18 cellular contexts compared by ENCODE assay signal in genomic region chr1:153799566-153800465, GRCh38. TPM values are rescaled to one million over a fixed set of nuclear protein-coding genes. Genes with fewer than 3 reads are reported as not detected.
DNase-seq lines count a peak whose midpoint lies in the region; ATAC-seq, FAIRE-seq and TF ChIP-seq lines count a peak whose summit lies in the region.
"Had no signal": no experiment of that assay in that cellular context is flagged by ENCODE, and none has a peak within 500 bp of the region (broad histone marks: within the 10 kb centered on the region; RNA-seq: fewer than 3 reads in every experiment).

No MANE protein-coding gene starts in this region.

- H2BK120ac ChIP-seq in neuronal stem cell (ENCODE audit: low read depth, low read length): no peak overlapping the region

- CTCF ChIA-PET in CD8-positive, alpha-beta T cell (lab: Charles Lee): interaction anchor here (5.2 kb wide), 1 partner anchor 186 kb away, joined by 73 read pairs; the partner anchor contains the start of gene RAB13
- CTCF ChIA-PET in activated CD8-positive, alpha-beta T cell treated with anti-CD3 and anti-CD28 coated beads, Interleukin-2, amount 10 ng/mL, durations not matched to agents 7 days and 5 days (lab: Charles Lee): interaction anchor here (4.6 to 5.9 kb wide), 2 partner anchors 186 kb away, joined by 32 to 50 read pairs; partner anchors contain the start of gene RAB13

- no peak overlapping the region for H3K4ac ChIP-seq in neuronal stem cell (ENCODE audit: low read length)

- H3K9ac ChIP-seq in astrocyte (ENCODE audit: low read length) (no peak overlapping the region), neuronal stem cell (ENCODE audit: low read depth, low read length, poor library complexity) (peak overlapping the region; percentile 50)
- H3K9ac ChIP-seq: GM23248, SK-N-SH had no signal

- TF ChIP-seq POLR2A in esophagus squamous epithelium (IDR thresholded peaks at IDR 0.05): no peak

- peaks cover 0 to 1% (median 0%) of the 10 kb centered on the region in 7 donors for H3K9me3 Mint-ChIP-seq in CD4-positive, CD25-positive, alpha-beta regulatory T cell
- no peaks in the 10 kb centered on the region for H3K9me3 Mint-ChIP-seq in CD8-positive, alpha-beta T cell
- H3K9me3 Mint-ChIP-seq in astrocyte (ENCODE audit: unreplicated experiment): no peaks in the 10 kb centered on the region
- H3K9me3 Mint-ChIP-seq in activated CD8-positive, alpha-beta T cell treated with anti-CD3 and anti-CD28 coated beads, Interleukin-2, amount 10 ng/mL, durations not matched to agents 7 days and 5 days (ENCODE audit: insufficient read depth): no peaks in the 10 kb centered on the region
- H3K9me3 Mint-ChIP-seq: CD8-positive, alpha-beta memory T cell had no signal

- H3K79me2 ChIP-seq in astrocyte (ENCODE audit: insufficient read depth, low read length): no peaks in the 10 kb centered on the region

- H2BK12ac ChIP-seq in neuronal stem cell (ENCODE audit: low read length): no peak overlapping the region

- peak overlapping the region; percentile 27 for H3K18ac ChIP-seq in neuronal stem cell (ENCODE audit: low read length)

- no peaks in the 10 kb centered on the region for H3K27me3 ChIP-seq in CD4-positive, CD25-positive, alpha-beta regulatory T cell (ENCODE audit: control insufficient read depth, insufficient read depth, low read length)
- H3K27me3 ChIP-seq in CD8-positive, alpha-beta T cell (ENCODE audit: insufficient read depth, low read length): no peaks in the 10 kb centered on the region
- H3K27me3 ChIP-seq in astrocyte (ENCODE audit: insufficient read depth, low read length) (no peaks in the 10 kb centered on the region), neuronal stem cell (ENCODE audit: control insufficient read depth in 3 of 3, insufficient read depth in 3 of 3, low read depth in 1 of 3, low read length in 3 of 3) (peaks cover 0 to 2% (median 0%) of the 10 kb centered on the region in 3 experiments), esophagus squamous epithelium (no peaks in the 10 kb centered on the region)

- intact Hi-C loops in CD8-positive, alpha-beta T cell (cut with DNase I, micrococcal nuclease): loop anchor here (5.0 kb wide), 2 partner anchors 122 to 472 kb away; partner anchors contain the start of genes GATAD2B (in 1 of the 2) and HAX1 (in 1 of the 2)
- intact Hi-C loops in esophagus squamous epithelium (cut with DNase I): loop anchor here (5.0 kb wide), 1 partner anchor 187 kb away; the partner anchor contains the start of gene RAB13

- no peak overlapping the region for H3K4me3 ChIP-seq in CD4-positive, CD25-positive, alpha-beta regulatory T cell (ENCODE audit: low read depth, low read length)
- H3K4me3 ChIP-seq in CD8-positive, alpha-beta T cell (ENCODE audit: low read depth, low read length): no peak overlapping the region
- H3K4me3 ChIP-seq in astrocyte (ENCODE audit: insufficient read depth, low read depth, low read length) (no peak overlapping the region), neuronal stem cell (ENCODE audit: low read length in 2 of 2) (no peak overlapping the region), esophagus squamous epithelium (no peak overlapping the region)
- H3K4me3 ChIP-seq: GM23248 had no signal

- H3K27ac Mint-ChIP-seq in CD4-positive, CD25-positive, alpha-beta regulatory T cell: peak overlapping the region in 2 of 3 donors; percentile 25 to 44
- H3K27ac Mint-ChIP-seq in CD8-positive, alpha-beta T cell: peak overlapping the region; percentile 45
- no peak overlapping the region for H3K27ac Mint-ChIP-seq in astrocyte (ENCODE audit: unreplicated experiment)
- H3K27ac Mint-ChIP-seq in activated CD8-positive, alpha-beta T cell treated with anti-CD3 and anti-CD28 coated beads, Interleukin-2, amount 10 ng/mL, durations not matched to agents 7 days and 5 days: no peak overlapping the region

- no peak for DNase-seq in CD4-positive, CD25-positive, alpha-beta regulatory T cell
- DNase-seq in CD8-positive, alpha-beta T cell: no peak
- no peak for DNase-seq in astrocyte (ENCODE audit: low read depth)
- no peak for DNase-seq in neuronal stem cell (ENCODE audit: low spot score)
- DNase-seq in activated CD8-positive, alpha-beta T cell treated with anti-CD3 and anti-CD28 coated beads, Interleukin-2, amount 10 ng/mL, durations not matched to agents 7 days and 5 days: no peak
- DNase-seq in esophagus squamous epithelium (lab: John Stamatoyannopoulos, UW): no peak
- no peak for DNase-seq in KG1 (lab: John Stamatoyannopoulos, UW)
- DNase-seq: CD8-positive, alpha-beta memory T cell; DND-41; GM23248; NCI-H1092; NCI-H146; NCI-H2081 treated with DMSO at 0.1 percent for 48 hours; NCI-H510A treated with DMSO at 0.1 percent for 48 hours; SHP77; SK-N-SH had no signal

- H4K91ac ChIP-seq in neuronal stem cell (ENCODE audit: low read depth, low read length, poor library complexity): no peak overlapping the region

- H3K27ac ChIP-seq in CD4-positive, CD25-positive, alpha-beta regulatory T cell (ENCODE audit: insufficient read depth, low read length, poor library complexity, severe bottlenecking): no peak overlapping the region
- no peak overlapping the region for H3K27ac ChIP-seq in CD8-positive, alpha-beta T cell (ENCODE audit: low read depth, low read length)
- H3K27ac ChIP-seq in astrocyte (ENCODE audit: low read depth, low read length): no peak overlapping the region
- no peak overlapping the region for H3K27ac ChIP-seq in neuronal stem cell (replicated peaks; ENCODE audit: low read length)
- H3K27ac ChIP-seq in esophagus squamous epithelium: no peak overlapping the region
- H3K27ac ChIP-seq: GM23248 had no signal

- WGBS in neuronal stem cell (ENCODE audit: extremely low coverage in 2 of 2, insufficient read length in 2 of 2, insufficient replicate concordance in 1 of 2), 2 donors: no CpG with 5 or more reads among the region's 27 CpGs
- 83 to 84% methylated on average over 11 of the region's 27 CpGs for WGBS in esophagus squamous epithelium, 2 donors

- peak overlapping the region; percentile 27 for H3K23ac ChIP-seq in neuronal stem cell (ENCODE audit: low read depth, low read length, poor library complexity)

- H4K8ac ChIP-seq in neuronal stem cell (ENCODE audit: low read depth, low read length): no peak overlapping the region

- H3K27me3 Mint-ChIP-seq in CD4-positive, CD25-positive, alpha-beta regulatory T cell: no peaks in the 10 kb centered on the region
- no peaks in the 10 kb centered on the region for H3K27me3 Mint-ChIP-seq in CD8-positive, alpha-beta T cell (ENCODE audit: low read depth)
- H3K27me3 Mint-ChIP-seq in astrocyte (ENCODE audit: low read depth, unreplicated experiment): no peaks in the 10 kb centered on the region
- no peaks in the 10 kb centered on the region for H3K27me3 Mint-ChIP-seq in activated CD8-positive, alpha-beta T cell treated with anti-CD3 and anti-CD28 coated beads, Interleukin-2, amount 10 ng/mL, durations not matched to agents 7 days and 5 days (ENCODE audit: low read depth)
- H3K27me3 Mint-ChIP-seq: CD8-positive, alpha-beta memory T cell had no signal

- peaks cover 7% of the 10 kb centered on the region for H3K36me3 Mint-ChIP-seq in CD4-positive, CD25-positive, alpha-beta regulatory T cell
- H3K36me3 Mint-ChIP-seq in CD8-positive, alpha-beta T cell: peaks cover 8% of the 10 kb centered on the region
- peaks cover 10% of the 10 kb centered on the region for H3K36me3 Mint-ChIP-seq in astrocyte (ENCODE audit: low read depth, unreplicated experiment)
- H3K36me3 Mint-ChIP-seq in activated CD8-positive, alpha-beta T cell treated with anti-CD3 and anti-CD28 coated beads, Interleukin-2, amount 10 ng/mL, durations not matched to agents 7 days and 5 days (ENCODE audit: low read depth): peaks cover 20% of the 10 kb centered on the region

- FAIRE-seq in astrocyte (lab: Jason Lieb, UNC): no peak
- FAIRE-seq: G401.6 had no signal

- no peak overlapping the region for H2BK15ac ChIP-seq in neuronal stem cell (ENCODE audit: low read length)

- H3K9me3 ChIP-seq in CD4-positive, CD25-positive, alpha-beta regulatory T cell (ENCODE audit: control insufficient read depth in 2 of 2, low read length in 2 of 2): no peaks in the 10 kb centered on the region
- H3K9me3 ChIP-seq in CD8-positive, alpha-beta T cell (ENCODE audit: low read length): no peaks in the 10 kb centered on the region
- no peaks in the 10 kb centered on the region for H3K9me3 ChIP-seq in astrocyte (ENCODE audit: insufficient read depth, low read depth, low read length)
- H3K9me3 ChIP-seq in neuronal stem cell (replicated peaks in 1 of 2; ENCODE audit: control insufficient read depth in 2 of 2, insufficient read depth in 1 of 2, low read depth in 1 of 2, low read length in 2 of 2): no peaks in the 10 kb centered on the region
- H3K9me3 ChIP-seq in esophagus squamous epithelium: no peaks in the 10 kb centered on the region
- H3K9me3 ChIP-seq: SK-N-SH had no signal

- no peak overlapping the region for H3K4me2 ChIP-seq in astrocyte (ENCODE audit: low read length)
- no peak overlapping the region for H3K4me2 ChIP-seq in neuronal stem cell (ENCODE audit: insufficient read depth, low read length, poor library complexity, severe bottlenecking)
- H3K4me2 ChIP-seq: SK-N-SH had no signal

- ATAC-seq in CD4-positive, CD25-positive, alpha-beta regulatory T cell (ENCODE audit: low read depth in 2 of 2): no peak
- no peak for ATAC-seq in CD8-positive, alpha-beta T cell
- ATAC-seq in activated CD8-positive, alpha-beta T cell treated with anti-CD3 and anti-CD28 coated beads, Interleukin-2, amount 10 ng/mL, durations not matched to agents 7 days and 5 days: no peak
- ATAC-seq: Panc1 had no signal

- no peaks in the 10 kb centered on the region for H3K4me1 ChIP-seq in CD4-positive, CD25-positive, alpha-beta regulatory T cell (ENCODE audit: control insufficient read depth, insufficient read depth, low read length, poor library complexity, severe bottlenecking)
- peaks cover 31% of the 10 kb centered on the region for H3K4me1 ChIP-seq in CD8-positive, alpha-beta T cell (ENCODE audit: insufficient read depth, low read length)
- H3K4me1 ChIP-seq in astrocyte (ENCODE audit: insufficient read depth, low read length): no peaks in the 10 kb centered on the region
- H3K4me1 ChIP-seq in neuronal stem cell (ENCODE audit: control insufficient read depth in 2 of 2, insufficient read depth in 1 of 2, low read depth in 1 of 2, low read length in 2 of 2): peaks cover 10 to 21% of the 10 kb centered on the region in 2 donors
- peaks cover 0 to 27% (median 5%) of the 10 kb centered on the region in 3 donors for H3K4me1 ChIP-seq in esophagus squamous epithelium

- H2AK5ac ChIP-seq in neuronal stem cell (ENCODE audit: low read depth, low read length): no peak overlapping the region

- peaks cover 4% of the 10 kb centered on the region for H4K20me1 ChIP-seq in astrocyte (ENCODE audit: insufficient read depth, low read length)

- H3K36me3 ChIP-seq in CD4-positive, CD25-positive, alpha-beta regulatory T cell (ENCODE audit: control insufficient read depth, insufficient read depth, low read length): no peaks in the 10 kb centered on the region
- H3K36me3 ChIP-seq in CD8-positive, alpha-beta T cell (ENCODE audit: insufficient read depth, low read length): no peaks in the 10 kb centered on the region
- no peaks in the 10 kb centered on the region for H3K36me3 ChIP-seq in astrocyte (ENCODE audit: insufficient read depth, low read length)
- H3K36me3 ChIP-seq in neuronal stem cell (replicated peaks in 1 of 2; ENCODE audit: control insufficient read depth in 2 of 2, insufficient read depth in 2 of 2, low read length in 2 of 2): peaks cover 12 to 65% of the 10 kb centered on the region in 2 donors
- H3K36me3 ChIP-seq in esophagus squamous epithelium: peaks cover 0 to 6% (median 0%) of the 10 kb centered on the region in 3 donors

- no peaks in the 10 kb centered on the region for H3K79me1 ChIP-seq in neuronal stem cell (ENCODE audit: low read depth, low read length)

- H2BK5ac ChIP-seq in neuronal stem cell (ENCODE audit: low read length): no peak overlapping the region

- peaks cover 0 to 14% (median 5%) of the 10 kb centered on the region in 4 donors for H3K4me1 Mint-ChIP-seq in CD4-positive, CD25-positive, alpha-beta regulatory T cell
- peaks cover 25% of the 10 kb centered on the region for H3K4me1 Mint-ChIP-seq in CD8-positive, alpha-beta T cell (ENCODE audit: low read depth)
- peaks cover 2% of the 10 kb centered on the region for H3K4me1 Mint-ChIP-seq in astrocyte (ENCODE audit: low read depth, unreplicated experiment)
- H3K4me1 Mint-ChIP-seq in activated CD8-positive, alpha-beta T cell treated with anti-CD3 and anti-CD28 coated beads, Interleukin-2, amount 10 ng/mL, durations not matched to agents 7 days and 5 days (ENCODE audit: low read depth): peaks cover 65% of the 10 kb centered on the region

- H3K4me3 Mint-ChIP-seq in CD4-positive, CD25-positive, alpha-beta regulatory T cell: no peak overlapping the region
- no peak overlapping the region for H3K4me3 Mint-ChIP-seq in CD8-positive, alpha-beta T cell
- H3K4me3 Mint-ChIP-seq in astrocyte (ENCODE audit: unreplicated experiment): peak overlapping the region; percentile 50
- H3K4me3 Mint-ChIP-seq in activated CD8-positive, alpha-beta T cell treated with anti-CD3 and anti-CD28 coated beads, Interleukin-2, amount 10 ng/mL, durations not matched to agents 7 days and 5 days: no peak overlapping the region
- H3K4me3 Mint-ChIP-seq: CD8-positive, alpha-beta memory T cell had no signal

- H2AFZ ChIP-seq in astrocyte (ENCODE audit: low read depth, low read length) (no peak overlapping the region), neuronal stem cell (ENCODE audit: low read length) (no peak overlapping the region)
- H2AFZ ChIP-seq: GM23248 had no signal

- POLR2A ChIA-PET in CD8-positive, alpha-beta T cell (lab: Charles Lee): interaction anchor here (1.2 to 1.7 kb wide), 2 partner anchors 123 to 190 kb away, joined by 3 to 5 read pairs; partner anchors contain the start of genes GATAD2B and RPS27
- POLR2A ChIA-PET in activated CD8-positive, alpha-beta T cell treated with anti-CD3 and anti-CD28 coated beads, Interleukin-2, amount 10 ng/mL, durations not matched to agents 7 days and 5 days (lab: Charles Lee): interaction anchor here (2.0 kb wide), 1 partner anchor 146 kb away, joined by 5 read pairs; the partner anchor contains the start of gene DENND4B

- TF ChIP-seq CTCF in CD8-positive, alpha-beta T cell (IDR thresholded peaks at IDR 0.05): no peak
- no peak for TF ChIP-seq CTCF in astrocyte (IDR thresholded peaks at IDR 0.05; ENCODE audit: insufficient read depth, low read depth, low read length)
- TF ChIP-seq CTCF in esophagus squamous epithelium (IDR thresholded peaks at IDR 0.05): no peak

- H3K14ac ChIP-seq in neuronal stem cell (ENCODE audit: low read length): no peak overlapping the region

RNA-seq across cellular contexts. Expression of gene SLC27A3, which starts 24.6 kb away (rescaled TPM):
- total RNA-seq in CD4-positive, CD25-positive, alpha-beta regulatory T cell: 8.3 TPM
- 1 to 10 TPM; 5.4 to 8.3 (median 5.9) TPM for polyA plus RNA-seq in CD4-positive, CD25-positive, alpha-beta regulatory T cell
- total RNA-seq in CD8-positive, alpha-beta T cell: 1 to 10 TPM; 6.5 to 6.6 TPM
- total RNA-seq in astrocyte (5.9 and 8.5 TPM in 2 replicates), esophagus squamous epithelium (10 to 100 TPM in 2 of 4 donors, 1 to 10 TPM in 2; 7.6 to 15.0 (median 11.2) TPM)
- polyA plus RNA-seq in neuronal stem cell (2013, experiment 1 of 2): 7.5 TPM
- polyA plus RNA-seq in neuronal stem cell (2013, experiment 2 of 2): 7.2 TPM
- total RNA-seq in activated CD8-positive, alpha-beta T cell treated with anti-CD3 and anti-CD28 coated beads, Interleukin-2, amount 10 ng/mL, durations not matched to agents 7 days and 5 days: 10 to 100 TPM; 41.1 to 50.1 TPM

Comparison
In these comparisons a context has a peak if more than half of its experiments do, and no peak if none do; other contexts are left out.
1. H3K27ac Mint-ChIP-seq: peak in CD4-positive, CD25-positive, alpha-beta regulatory T cell (2 of 3) and CD8-positive, alpha-beta T cell (single experiment); none in astrocyte (single experiment) and activated CD8-positive, alpha-beta T cell treated with anti-CD3 and anti-CD28 coated beads, Interleukin-2, amount 10 ng/mL, durations not matched to agents 7 days and 5 days (single experiment).